Comparison of ENCODE assay signal across 1 cellular context in the genomic region with DNA sequence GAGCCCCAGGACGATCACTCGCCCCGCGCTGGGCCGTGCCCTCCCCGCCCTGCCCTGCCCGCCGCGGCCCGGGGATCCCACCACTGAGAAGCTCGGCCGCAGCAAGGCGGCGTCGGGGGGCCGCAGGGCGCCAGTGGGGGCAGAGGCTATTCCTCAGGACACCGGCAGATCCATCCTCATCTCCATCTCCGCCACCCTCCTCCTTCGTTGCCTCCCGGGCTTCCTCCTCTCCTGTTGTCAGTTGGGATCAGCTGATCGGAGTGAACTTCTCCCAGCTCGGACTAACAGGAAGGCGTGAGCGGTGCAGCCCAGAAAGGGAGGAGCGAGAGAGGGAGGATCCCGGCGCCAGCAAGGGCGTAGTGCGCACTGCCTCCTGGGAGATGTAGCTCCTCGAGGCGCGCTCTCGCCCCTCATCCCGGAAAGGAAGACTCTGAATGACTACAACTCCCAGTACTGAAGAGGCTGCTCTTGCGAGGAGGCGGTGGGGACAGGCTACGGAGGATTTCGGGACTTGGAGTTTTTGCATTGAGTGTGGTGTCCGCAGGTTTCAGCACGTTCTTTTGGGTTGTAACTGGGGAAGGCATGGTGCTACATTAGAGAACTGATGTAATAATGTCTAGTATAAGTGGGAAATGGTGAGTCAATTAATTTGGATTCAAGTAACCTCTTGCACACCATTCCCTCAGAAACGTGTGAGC.
TF ChIP-seq lines count a peak whose summit lies in the region.

A gene with protein sequence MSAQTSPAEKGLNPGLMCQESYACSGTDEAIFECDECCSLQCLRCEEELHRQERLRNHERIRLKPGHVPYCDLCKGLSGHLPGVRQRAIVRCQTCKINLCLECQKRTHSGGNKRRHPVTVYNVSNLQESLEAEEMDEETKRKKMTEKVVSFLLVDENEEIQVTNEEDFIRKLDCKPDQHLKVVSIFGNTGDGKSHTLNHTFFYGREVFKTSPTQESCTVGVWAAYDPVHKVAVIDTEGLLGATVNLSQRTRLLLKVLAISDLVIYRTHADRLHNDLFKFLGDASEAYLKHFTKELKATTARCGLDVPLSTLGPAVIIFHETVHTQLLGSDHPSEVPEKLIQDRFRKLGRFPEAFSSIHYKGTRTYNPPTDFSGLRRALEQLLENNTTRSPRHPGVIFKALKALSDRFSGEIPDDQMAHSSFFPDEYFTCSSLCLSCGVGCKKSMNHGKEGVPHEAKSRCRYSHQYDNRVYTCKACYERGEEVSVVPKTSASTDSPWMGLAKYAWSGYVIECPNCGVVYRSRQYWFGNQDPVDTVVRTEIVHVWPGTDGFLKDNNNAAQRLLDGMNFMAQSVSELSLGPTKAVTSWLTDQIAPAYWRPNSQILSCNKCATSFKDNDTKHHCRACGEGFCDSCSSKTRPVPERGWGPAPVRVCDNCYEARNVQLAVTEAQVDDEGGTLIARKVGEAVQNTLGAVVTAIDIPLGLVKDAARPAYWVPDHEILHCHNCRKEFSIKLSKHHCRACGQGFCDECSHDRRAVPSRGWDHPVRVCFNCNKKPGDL (minus strand): TSS at position 262 of the 698 bp plus-strand sequence. CDS start 2,598 bp downstream, outside the sequence.

TF ChIP-seq in HepG2, 621 proteins besides CTCF, POLR2A, EP300 and RAD21 (continued from another document and continues in another):
- TF ChIP-seq, protein P1, sequence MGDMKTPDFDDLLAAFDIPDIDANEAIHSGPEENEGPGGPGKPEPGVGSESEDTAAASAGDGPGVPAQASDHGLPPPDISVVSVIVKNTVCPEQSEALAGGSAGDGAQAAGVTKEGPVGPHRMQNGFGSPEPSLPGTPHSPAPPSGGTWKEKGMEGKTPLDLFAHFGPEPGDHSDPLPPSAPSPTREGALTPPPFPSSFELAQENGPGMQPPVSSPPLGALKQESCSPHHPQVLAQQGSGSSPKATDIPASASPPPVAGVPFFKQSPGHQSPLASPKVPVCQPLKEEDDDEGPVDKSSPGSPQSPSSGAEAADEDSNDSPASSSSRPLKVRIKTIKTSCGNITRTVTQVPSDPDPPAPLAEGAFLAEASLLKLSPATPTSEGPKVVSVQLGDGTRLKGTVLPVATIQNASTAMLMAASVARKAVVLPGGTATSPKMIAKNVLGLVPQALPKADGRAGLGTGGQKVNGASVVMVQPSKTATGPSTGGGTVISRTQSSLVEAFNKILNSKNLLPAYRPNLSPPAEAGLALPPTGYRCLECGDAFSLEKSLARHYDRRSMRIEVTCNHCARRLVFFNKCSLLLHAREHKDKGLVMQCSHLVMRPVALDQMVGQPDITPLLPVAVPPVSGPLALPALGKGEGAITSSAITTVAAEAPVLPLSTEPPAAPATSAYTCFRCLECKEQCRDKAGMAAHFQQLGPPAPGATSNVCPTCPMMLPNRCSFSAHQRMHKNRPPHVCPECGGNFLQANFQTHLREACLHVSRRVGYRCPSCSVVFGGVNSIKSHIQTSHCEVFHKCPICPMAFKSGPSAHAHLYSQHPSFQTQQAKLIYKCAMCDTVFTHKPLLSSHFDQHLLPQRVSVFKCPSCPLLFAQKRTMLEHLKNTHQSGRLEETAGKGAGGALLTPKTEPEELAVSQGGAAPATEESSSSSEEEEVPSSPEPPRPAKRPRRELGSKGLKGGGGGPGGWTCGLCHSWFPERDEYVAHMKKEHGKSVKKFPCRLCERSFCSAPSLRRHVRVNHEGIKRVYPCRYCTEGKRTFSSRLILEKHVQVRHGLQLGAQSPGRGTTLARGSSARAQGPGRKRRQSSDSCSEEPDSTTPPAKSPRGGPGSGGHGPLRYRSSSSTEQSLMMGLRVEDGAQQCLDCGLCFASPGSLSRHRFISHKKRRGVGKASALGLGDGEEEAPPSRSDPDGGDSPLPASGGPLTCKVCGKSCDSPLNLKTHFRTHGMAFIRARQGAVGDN (CRISPR knock-in tag; IDR thresholded peaks at IDR 0.05), result peak; percentile 73
- TF ChIP-seq ZFY (CRISPR knock-in tag; IDR thresholded peaks at IDR 0.05) (peak; percentile 71), ZNF777 (CRISPR knock-in tag; IDR thresholded peaks at IDR 0.05) (peak; percentile 58; the same call in 1 of the 2 replicates), ZFP36L2 (CRISPR knock-in tag; IDR thresholded peaks at IDR 0.05) (no peak; the same call in 1 of the 2 replicates), SKI (IDR thresholded peaks at IDR 0.05; ENCODE audit: partially characterized antibody) (peak; percentile 41), ZNF530 (CRISPR knock-in tag; IDR thresholded peaks at IDR 0.05; ENCODE audit: low read depth) (no peak), IKZF4 (CRISPR knock-in tag; IDR thresholded peaks at IDR 0.05; ENCODE audit: borderline replicate concordance, low read depth, not compliant biosample characterization) (no peak), AHR (CRISPR knock-in tag; IDR thresholded peaks at IDR 0.05) (no peak), NCOA2 (CRISPR knock-in tag; IDR thresholded peaks at IDR 0.05) (0 out of 2 replicates have a peak, but pooled peaks have one; percentile 8), NCOA5 (CRISPR knock-in tag; IDR thresholded peaks at IDR 0.05) (no peak), HMGA1 (CRISPR knock-in tag; conservative IDR thresholded peaks at IDR 0.05) (no peak), ZNF354B (CRISPR knock-in tag; IDR thresholded peaks at IDR 0.05) (no peak), ZNF44 (CRISPR knock-in tag; IDR thresholded peaks at IDR 0.05) (no peak), MAZ (IDR thresholded peaks at IDR 0.05; ENCODE audit: borderline replicate concordance, low read depth, low read length) (no peak), MAZ (CRISPR knock-in tag; IDR thresholded peaks at IDR 0.05; ENCODE audit: low read depth) (peak; percentile 83), KLF12 (CRISPR knock-in tag; IDR thresholded peaks at IDR 0.05; ENCODE audit: borderline replicate concordance) (no peak), HNRNPUL1 (IDR thresholded peaks at IDR 0.05; ENCODE audit: low read depth, low read length) (no peak), RFX1 (IDR thresholded peaks at IDR 0.05) (no peak), PTBP1 (IDR thresholded peaks at IDR 0.05; ENCODE audit: low read depth, low read length, poor library complexity, severe bottlenecking) (no peak), EED (CRISPR knock-in tag; IDR thresholded peaks at IDR 0.05) (no peak), ZNF619 (CRISPR knock-in tag; IDR thresholded peaks at IDR 0.05) (peak; percentile 58; the same call in 1 of the 2 replicates), MXI1 (IDR thresholded peaks at IDR 0.05; ENCODE audit: borderline replicate concordance, low read depth, low read length) (peak; percentile 88; the same call in 2 of the 3 replicates), GFI1 (CRISPR knock-in tag; IDR thresholded peaks at IDR 0.05; ENCODE audit: borderline replicate concordance) (no peak)
- TF ChIP-seq, protein P2, sequence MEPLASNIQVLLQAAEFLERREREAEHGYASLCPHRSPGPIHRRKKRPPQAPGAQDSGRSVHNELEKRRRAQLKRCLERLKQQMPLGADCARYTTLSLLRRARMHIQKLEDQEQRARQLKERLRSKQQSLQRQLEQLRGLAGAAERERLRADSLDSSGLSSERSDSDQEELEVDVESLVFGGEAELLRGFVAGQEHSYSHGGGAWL (CRISPR knock-in tag; IDR thresholded peaks at IDR 0.05), result no peak
- TF ChIP-seq, protein P3, sequence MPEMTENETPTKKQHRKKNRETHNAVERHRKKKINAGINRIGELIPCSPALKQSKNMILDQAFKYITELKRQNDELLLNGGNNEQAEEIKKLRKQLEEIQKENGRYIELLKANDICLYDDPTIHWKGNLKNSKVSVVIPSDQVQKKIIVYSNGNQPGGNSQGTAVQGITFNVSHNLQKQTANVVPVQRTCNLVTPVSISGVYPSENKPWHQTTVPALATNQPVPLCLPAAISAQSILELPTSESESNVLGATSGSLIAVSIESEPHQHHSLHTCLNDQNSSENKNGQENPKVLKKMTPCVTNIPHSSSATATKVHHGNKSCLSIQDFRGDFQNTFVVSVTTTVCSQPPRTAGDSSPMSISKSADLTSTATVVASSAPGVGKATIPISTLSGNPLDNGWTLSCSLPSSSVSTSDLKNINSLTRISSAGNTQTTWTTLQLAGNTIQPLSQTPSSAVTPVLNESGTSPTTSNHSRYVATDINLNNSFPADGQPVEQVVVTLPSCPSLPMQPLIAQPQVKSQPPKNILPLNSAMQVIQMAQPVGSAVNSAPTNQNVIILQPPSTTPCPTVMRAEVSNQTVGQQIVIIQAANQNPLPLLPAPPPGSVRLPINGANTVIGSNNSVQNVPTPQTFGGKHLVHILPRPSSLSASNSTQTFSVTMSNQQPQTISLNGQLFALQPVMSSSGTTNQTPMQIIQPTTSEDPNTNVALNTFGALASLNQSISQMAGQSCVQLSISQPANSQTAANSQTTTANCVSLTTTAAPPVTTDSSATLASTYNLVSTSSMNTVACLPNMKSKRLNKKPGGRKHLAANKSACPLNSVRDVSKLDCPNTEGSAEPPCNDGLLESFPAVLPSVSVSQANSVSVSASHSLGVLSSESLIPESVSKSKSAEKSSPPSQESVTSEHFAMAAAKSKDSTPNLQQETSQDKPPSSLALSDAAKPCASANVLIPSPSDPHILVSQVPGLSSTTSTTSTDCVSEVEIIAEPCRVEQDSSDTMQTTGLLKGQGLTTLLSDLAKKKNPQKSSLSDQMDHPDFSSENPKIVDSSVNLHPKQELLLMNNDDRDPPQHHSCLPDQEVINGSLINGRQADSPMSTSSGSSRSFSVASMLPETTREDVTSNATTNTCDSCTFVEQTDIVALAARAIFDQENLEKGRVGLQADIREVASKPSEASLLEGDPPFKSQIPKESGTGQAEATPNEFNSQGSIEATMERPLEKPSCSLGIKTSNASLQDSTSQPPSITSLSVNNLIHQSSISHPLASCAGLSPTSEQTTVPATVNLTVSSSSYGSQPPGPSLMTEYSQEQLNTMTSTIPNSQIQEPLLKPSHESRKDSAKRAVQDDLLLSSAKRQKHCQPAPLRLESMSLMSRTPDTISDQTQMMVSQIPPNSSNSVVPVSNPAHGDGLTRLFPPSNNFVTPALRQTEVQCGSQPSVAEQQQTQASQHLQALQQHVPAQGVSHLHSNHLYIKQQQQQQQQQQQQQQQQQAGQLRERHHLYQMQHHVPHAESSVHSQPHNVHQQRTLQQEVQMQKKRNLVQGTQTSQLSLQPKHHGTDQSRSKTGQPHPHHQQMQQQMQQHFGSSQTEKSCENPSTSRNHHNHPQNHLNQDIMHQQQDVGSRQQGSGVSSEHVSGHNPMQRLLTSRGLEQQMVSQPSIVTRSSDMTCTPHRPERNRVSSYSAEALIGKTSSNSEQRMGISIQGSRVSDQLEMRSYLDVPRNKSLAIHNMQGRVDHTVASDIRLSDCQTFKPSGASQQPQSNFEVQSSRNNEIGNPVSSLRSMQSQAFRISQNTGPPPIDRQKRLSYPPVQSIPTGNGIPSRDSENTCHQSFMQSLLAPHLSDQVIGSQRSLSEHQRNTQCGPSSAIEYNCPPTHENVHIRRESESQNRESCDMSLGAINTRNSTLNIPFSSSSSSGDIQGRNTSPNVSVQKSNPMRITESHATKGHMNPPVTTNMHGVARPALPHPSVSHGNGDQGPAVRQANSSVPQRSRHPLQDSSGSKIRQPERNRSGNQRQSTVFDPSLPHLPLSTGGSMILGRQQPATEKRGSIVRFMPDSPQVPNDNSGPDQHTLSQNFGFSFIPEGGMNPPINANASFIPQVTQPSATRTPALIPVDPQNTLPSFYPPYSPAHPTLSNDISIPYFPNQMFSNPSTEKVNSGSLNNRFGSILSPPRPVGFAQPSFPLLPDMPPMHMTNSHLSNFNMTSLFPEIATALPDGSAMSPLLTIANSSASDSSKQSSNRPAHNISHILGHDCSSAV (CRISPR knock-in tag; IDR thresholded peaks at IDR 0.05; ENCODE audit: borderline replicate concordance), result no peak
- TF ChIP-seq, protein P4, sequence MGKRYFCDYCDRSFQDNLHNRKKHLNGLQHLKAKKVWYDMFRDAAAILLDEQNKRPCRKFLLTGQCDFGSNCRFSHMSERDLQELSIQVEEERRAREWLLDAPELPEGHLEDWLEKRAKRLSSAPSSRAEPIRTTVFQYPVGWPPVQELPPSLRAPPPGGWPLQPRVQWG (CRISPR knock-in tag; IDR thresholded peaks at IDR 0.05; ENCODE audit: borderline replicate concordance, low read depth), result no peak
- TF ChIP-seq, protein P5, sequence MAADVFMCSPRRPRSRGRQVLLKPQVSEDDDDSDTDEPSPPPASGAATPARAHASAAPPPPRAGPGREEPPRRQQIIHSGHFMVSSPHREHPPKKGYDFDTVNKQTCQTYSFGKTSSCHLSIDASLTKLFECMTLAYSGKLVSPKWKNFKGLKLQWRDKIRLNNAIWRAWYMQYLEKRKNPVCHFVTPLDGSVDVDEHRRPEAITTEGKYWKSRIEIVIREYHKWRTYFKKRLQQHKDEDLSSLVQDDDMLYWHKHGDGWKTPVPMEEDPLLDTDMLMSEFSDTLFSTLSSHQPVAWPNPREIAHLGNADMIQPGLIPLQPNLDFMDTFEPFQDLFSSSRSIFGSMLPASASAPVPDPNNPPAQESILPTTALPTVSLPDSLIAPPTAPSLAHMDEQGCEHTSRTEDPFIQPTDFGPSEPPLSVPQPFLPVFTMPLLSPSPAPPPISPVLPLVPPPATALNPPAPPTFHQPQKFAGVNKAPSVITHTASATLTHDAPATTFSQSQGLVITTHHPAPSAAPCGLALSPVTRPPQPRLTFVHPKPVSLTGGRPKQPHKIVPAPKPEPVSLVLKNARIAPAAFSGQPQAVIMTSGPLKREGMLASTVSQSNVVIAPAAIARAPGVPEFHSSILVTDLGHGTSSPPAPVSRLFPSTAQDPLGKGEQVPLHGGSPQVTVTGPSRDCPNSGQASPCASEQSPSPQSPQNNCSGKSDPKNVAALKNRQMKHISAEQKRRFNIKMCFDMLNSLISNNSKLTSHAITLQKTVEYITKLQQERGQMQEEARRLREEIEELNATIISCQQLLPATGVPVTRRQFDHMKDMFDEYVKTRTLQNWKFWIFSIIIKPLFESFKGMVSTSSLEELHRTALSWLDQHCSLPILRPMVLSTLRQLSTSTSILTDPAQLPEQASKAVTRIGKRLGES (CRISPR knock-in tag; IDR thresholded peaks at IDR 0.05; ENCODE audit: borderline replicate concordance), result no peak
- TF ChIP-seq, protein P6, sequence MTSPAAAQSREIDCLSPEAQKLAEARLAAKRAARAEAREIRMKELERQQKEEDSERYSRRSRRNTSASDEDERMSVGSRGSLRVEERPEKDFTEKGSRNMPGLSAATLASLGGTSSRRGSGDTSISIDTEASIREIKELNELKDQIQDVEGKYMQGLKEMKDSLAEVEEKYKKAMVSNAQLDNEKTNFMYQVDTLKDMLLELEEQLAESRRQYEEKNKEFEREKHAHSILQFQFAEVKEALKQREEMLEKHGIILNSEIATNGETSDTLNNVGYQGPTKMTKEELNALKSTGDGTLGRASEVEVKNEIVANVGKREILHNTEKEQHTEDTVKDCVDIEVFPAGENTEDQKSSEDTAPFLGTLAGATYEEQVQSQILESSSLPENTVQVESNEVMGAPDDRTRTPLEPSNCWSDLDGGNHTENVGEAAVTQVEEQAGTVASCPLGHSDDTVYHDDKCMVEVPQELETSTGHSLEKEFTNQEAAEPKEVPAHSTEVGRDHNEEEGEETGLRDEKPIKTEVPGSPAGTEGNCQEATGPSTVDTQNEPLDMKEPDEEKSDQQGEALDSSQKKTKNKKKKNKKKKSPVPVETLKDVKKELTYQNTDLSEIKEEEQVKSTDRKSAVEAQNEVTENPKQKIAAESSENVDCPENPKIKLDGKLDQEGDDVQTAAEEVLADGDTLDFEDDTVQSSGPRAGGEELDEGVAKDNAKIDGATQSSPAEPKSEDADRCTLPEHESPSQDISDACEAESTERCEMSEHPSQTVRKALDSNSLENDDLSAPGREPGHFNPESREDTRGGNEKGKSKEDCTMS (CRISPR knock-in tag; conservative IDR thresholded peaks at IDR 0.05), result no peak
- TF ChIP-seq, protein P7, sequence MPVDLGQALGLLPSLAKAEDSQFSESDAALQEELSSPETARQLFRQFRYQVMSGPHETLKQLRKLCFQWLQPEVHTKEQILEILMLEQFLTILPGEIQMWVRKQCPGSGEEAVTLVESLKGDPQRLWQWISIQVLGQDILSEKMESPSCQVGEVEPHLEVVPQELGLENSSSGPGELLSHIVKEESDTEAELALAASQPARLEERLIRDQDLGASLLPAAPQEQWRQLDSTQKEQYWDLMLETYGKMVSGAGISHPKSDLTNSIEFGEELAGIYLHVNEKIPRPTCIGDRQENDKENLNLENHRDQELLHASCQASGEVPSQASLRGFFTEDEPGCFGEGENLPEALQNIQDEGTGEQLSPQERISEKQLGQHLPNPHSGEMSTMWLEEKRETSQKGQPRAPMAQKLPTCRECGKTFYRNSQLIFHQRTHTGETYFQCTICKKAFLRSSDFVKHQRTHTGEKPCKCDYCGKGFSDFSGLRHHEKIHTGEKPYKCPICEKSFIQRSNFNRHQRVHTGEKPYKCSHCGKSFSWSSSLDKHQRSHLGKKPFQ (CRISPR knock-in tag; IDR thresholded peaks at IDR 0.05; ENCODE audit: insufficient replicate concordance), result no peak
